8 cellular contexts compared by ENCODE assay signal in the genomic region with DNA sequence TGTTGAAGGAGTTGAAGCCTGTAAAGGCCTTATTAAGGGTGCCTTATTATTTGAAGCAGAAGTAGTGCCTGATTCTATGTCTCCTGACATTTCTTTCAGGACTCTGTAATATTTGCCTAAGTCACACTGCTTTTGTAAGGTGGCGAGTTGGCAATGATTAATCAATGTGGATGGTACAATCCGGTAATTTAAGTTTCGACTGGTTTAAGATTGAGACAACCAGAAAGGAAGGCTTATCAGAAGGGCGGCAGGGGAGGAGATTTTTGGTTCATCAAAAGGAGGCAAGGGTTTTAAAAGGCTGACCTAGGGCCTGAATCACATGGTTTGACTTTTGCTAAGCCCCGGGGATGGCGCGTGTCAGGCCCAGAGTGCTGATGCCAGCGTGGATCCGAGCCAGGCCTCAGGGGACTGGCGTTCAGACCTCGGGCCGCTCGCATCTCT. TPM values are rescaled to one million over a fixed set of nuclear protein-coding genes. Genes with fewer than 3 reads are reported as not detected.
DNase-seq lines count a peak whose midpoint lies in the region; ATAC-seq and TF ChIP-seq lines count a peak whose summit lies in the region.

No MANE protein-coding gene starts in this region.

- H3K4me3 Mint-ChIP-seq in activated naive CD4-positive, alpha-beta T cell treated with anti-CD3 and anti-CD28 coated beads, Interleukin-2, amount 50 U/mL, for 24 hours, result peak overlapping the region; percentile 98

- no peaks in the 10 kb centered on the region for H3K9me3 Mint-ChIP-seq in activated naive CD4-positive, alpha-beta T cell treated with anti-CD3 and anti-CD28 coated beads, Interleukin-2, amount 50 U/mL, for 24 hours

- no peaks in the 10 kb centered on the region for H3K9me3 ChIP-seq in body of pancreas

- H4K8ac ChIP-seq in mesendoderm (ENCODE audit: low read depth, low read length), result no peak overlapping the region

- H3K23ac ChIP-seq in mesendoderm (ENCODE audit: low read length), result no peak overlapping the region

- H3K27ac Mint-ChIP-seq in activated naive CD4-positive, alpha-beta T cell treated with anti-CD3 and anti-CD28 coated beads, Interleukin-2, amount 50 U/mL, for 24 hours, result peak overlapping the region; percentile 100

- H2BK15ac ChIP-seq in mesendoderm (replicated peaks; ENCODE audit: low read depth), result no peak overlapping the region

- intact Hi-C loops in body of pancreas (cut with DNase I), result no loop called here

- no peak overlapping the region for H3K18ac ChIP-seq in mesendoderm (ENCODE audit: low read length)

- H2BK5ac ChIP-seq in mesendoderm (ENCODE audit: low read length), result no peak overlapping the region

- no peak for DNase-seq in activated naive CD4-positive, alpha-beta T cell treated with anti-CD3 and anti-CD28 coated beads, Interleukin-2, amount 50 U/mL, for 16 hours
- DNase-seq in body of pancreas (no peak), mesendoderm (no peak), DMS 273 (lab: John Stamatoyannopoulos, UW; ENCODE audit: unreplicated experiment) (no peak), DMS53 treated with DMSO at 0.1 percent for 48 hours (lab: John Stamatoyannopoulos, UW; ENCODE audit: unreplicated experiment) (no peak)

- TF ChIP-seq CTCF in body of pancreas (IDR thresholded peaks at IDR 0.05), result no peak

- no peak for TF ChIP-seq POLR2A in body of pancreas (IDR thresholded peaks at IDR 0.05)

- H3K36me3 Mint-ChIP-seq in activated naive CD4-positive, alpha-beta T cell treated with anti-CD3 and anti-CD28 coated beads, Interleukin-2, amount 50 U/mL, for 24 hours, result peaks cover 2% of the 10 kb centered on the region

- peaks cover 44% of the 10 kb centered on the region for H3K4me1 Mint-ChIP-seq in activated naive CD4-positive, alpha-beta T cell treated with anti-CD3 and anti-CD28 coated beads, Interleukin-2, amount 50 U/mL, for 24 hours

- H3K27me3 ChIP-seq in body of pancreas (no peaks in the 10 kb centered on the region), mesendoderm (ENCODE audit: insufficient read depth, low read length, poor library complexity) (no peaks in the 10 kb centered on the region)

- H3K27me3 Mint-ChIP-seq in activated naive CD4-positive, alpha-beta T cell treated with anti-CD3 and anti-CD28 coated beads, Interleukin-2, amount 50 U/mL, for 24 hours, result peaks cover 3% of the 10 kb centered on the region

- H3K36me3 ChIP-seq in body of pancreas (replicated peaks in 1 of 2; ENCODE audit: insufficient read depth in 1 of 2, low read depth in 2 of 2) (no peaks in the 10 kb centered on the region), mesendoderm (ENCODE audit: control insufficient read depth, insufficient read depth, low read length) (no peaks in the 10 kb centered on the region), urinary bladder (ENCODE audit: insufficient read depth) (no peaks in the 10 kb centered on the region)

- no peak overlapping the region for H3K4ac ChIP-seq in mesendoderm (ENCODE audit: low read depth, low read length)

- WGBS in body of pancreas, 2 donors, result 7 to 8% methylated on average over 13 of the region's 13 CpGs
- no CpG with 5 or more reads among the region's 13 CpGs for WGBS in mesendoderm (ENCODE audit: extremely low coverage, insufficient coverage, low lambda C conversion rate)
- 22% methylated on average over 13 of the region's 13 CpGs for whole genome bisulfite sequencing in urinary bladder

- H3K79me2 ChIP-seq in mesendoderm (ENCODE audit: control insufficient read depth, insufficient read depth, low read length), result peaks cover 17% of the 10 kb centered on the region

- H3K4me2 ChIP-seq in mesendoderm (ENCODE audit: low read length), result peak overlapping the region; percentile 47

- peak overlapping the region; percentile 59 for H3K9ac ChIP-seq in mesendoderm (ENCODE audit: low read length)

- peak overlapping the region; percentile 41 for H4K5ac ChIP-seq in mesendoderm (ENCODE audit: low read length)

- peak overlapping the region; percentile 35 to 67 for H3K4me3 ChIP-seq in body of pancreas
- no peak overlapping the region for H3K4me3 ChIP-seq in mesendoderm (ENCODE audit: low read length)
- H3K4me3 ChIP-seq in urinary bladder (ENCODE audit: low read depth, low read length), result peak overlapping the region; percentile 63

- H3K56ac ChIP-seq in mesendoderm (ENCODE audit: low read length), result peak overlapping the region; percentile 92

- peak overlapping the region; percentile 97 to 100 (median 98) for H3K27ac ChIP-seq in body of pancreas
- H3K27ac ChIP-seq in mesendoderm (ENCODE audit: low read depth, low read length), result no peak overlapping the region
- peak overlapping the region; percentile 98 for H3K27ac ChIP-seq in urinary bladder (ENCODE audit: low read depth)

- H2BK120ac ChIP-seq in mesendoderm (ENCODE audit: low read depth, low read length), result no peak overlapping the region

- H3K79me1 ChIP-seq in mesendoderm (ENCODE audit: low read length), result peaks cover 3% of the 10 kb centered on the region

- H2AK5ac ChIP-seq in mesendoderm (ENCODE audit: low read length), result no peak overlapping the region

- peaks cover 38% of the 10 kb centered on the region for H3K4me1 ChIP-seq in body of pancreas
- H3K4me1 ChIP-seq in mesendoderm (ENCODE audit: control insufficient read depth, low read depth, low read length), result no peaks in the 10 kb centered on the region
- H3K4me1 ChIP-seq in urinary bladder (ENCODE audit: insufficient read depth), result no peaks in the 10 kb centered on the region

- ATAC-seq in body of pancreas (peak; percentile 16), HG02885 (IDR thresholded peaks at IDR 0.05; ENCODE audit: poor library complexity, unreplicated experiment) (no peak)

RNA-seq across cellular contexts. Expression of gene RNF13, which starts 0.8 kb away (rescaled TPM):
- total RNA-seq in body of pancreas (10 to 100 TPM; 26.4 to 52.4 TPM), urinary bladder (162 TPM)
- 31.8 TPM for polyA plus RNA-seq in mesendoderm (2013, experiment 1 of 2)
- polyA plus RNA-seq in mesendoderm (2013, experiment 2 of 2), result 34.6 TPM
- 74.8 TPM for polyA plus RNA-seq in urinary bladder

RNA-seq across cellular contexts. Expression of gene ANKUB1, which starts 19.8 kb away (rescaled TPM):
- total RNA-seq in body of pancreas (not detected), urinary bladder (not detected)
- polyA plus RNA-seq in mesendoderm (2013, experiment 1 of 2), result not detected
- not detected for polyA plus RNA-seq in mesendoderm (2013, experiment 2 of 2)
- not detected for polyA plus RNA-seq in urinary bladder

RNA-seq across cellular contexts. Expression of gene COMMD2, which starts 59.9 kb away (rescaled TPM):
- total RNA-seq in body of pancreas, result 10 to 100 TPM in 1 of 2 donors, 1 to 10 TPM in 1; 8.2 to 41.2 TPM
- polyA plus RNA-seq in mesendoderm (2013, experiment 1 of 2), result 42.5 TPM
- polyA plus RNA-seq in mesendoderm (2013, experiment 2 of 2), result 40.2 TPM
- 59.2 TPM for total RNA-seq in urinary bladder
- polyA plus RNA-seq in urinary bladder, result 13.7 TPM
